ENCODE assay signal across 8 cellular contexts in genomic region chr10:12214763-12215218, GRCh38. TPM values are rescaled to one million over a fixed set of nuclear protein-coding genes. Genes with fewer than 3 reads are reported as not detected.
A peak's percentile ranks its signal among the peaks of the same experiment; 100 is the strongest.
DNase-seq lines count a peak whose midpoint lies in the region; ATAC-seq lines count a peak whose summit lies in the region.

No MANE protein-coding gene starts in this region.

- no peak overlapping the region for H3K9ac ChIP-seq in mucosa of rectum (ENCODE audit: low read depth in 1 of 2, low read length in 2 of 2)

- no peaks in the 10 kb centered on the region for H3K9me3 Mint-ChIP-seq in dendritic cell treated with granulocyte-macrophage colony-stimulating factor and Interleukin-4, amounts not matched to agents 40 ng/mL and 50 ng/mL, for 4 days

- H3K4me3 ChIP-seq in Jurkat, Clone E6-1 (ENCODE audit: low read length) = no peak overlapping the region
- H3K4me3 ChIP-seq in mucosa of rectum (ENCODE audit: low read length in 2 of 2) = peak overlapping the region; percentile 2 to 62

- H3K27ac ChIP-seq in mucosa of rectum (ENCODE audit: low read depth in 2 of 2, low read length in 2 of 2) = no peak overlapping the region

- no peaks in the 10 kb centered on the region for H3K27me3 Mint-ChIP-seq in T-helper 17 cell
- H3K27me3 Mint-ChIP-seq in dendritic cell treated with granulocyte-macrophage colony-stimulating factor and Interleukin-4, amounts not matched to agents 40 ng/mL and 50 ng/mL, for 4 days = no peaks in the 10 kb centered on the region

- H3K36me3 ChIP-seq in mucosa of rectum (ENCODE audit: control insufficient read depth in 2 of 2, insufficient read depth in 2 of 2, low read length in 2 of 2) = peaks cover 36 to 41% of the 10 kb centered on the region in 2 donors

- peaks cover 7% of the 10 kb centered on the region for H3K36me3 Mint-ChIP-seq in T-helper 17 cell (ENCODE audit: low read depth)
- H3K36me3 Mint-ChIP-seq in dendritic cell treated with granulocyte-macrophage colony-stimulating factor and Interleukin-4, amounts not matched to agents 40 ng/mL and 50 ng/mL, for 4 days (ENCODE audit: low read depth) = peaks cover 79% of the 10 kb centered on the region

- intact Hi-C loops in dendritic cell treated with granulocyte-macrophage colony-stimulating factor and Interleukin-4, amounts not matched to agents 40 ng/mL and 50 ng/mL, for 4 days (cut with micrococcal nuclease) = loop anchor here (5.0 kb wide), 1 partner anchor 498 kb away; no protein-coding TSS in a partner anchor

- DNase-seq in NCI-H2107 treated with DMSO at 0.1 percent for 48 hours (lab: John Stamatoyannopoulos, UW; ENCODE audit: unreplicated experiment) (peak; percentile 33), NCI-H2107 (lab: John Stamatoyannopoulos, UW) (no peak), T-helper 17 cell (peak in 1 of 3 donors; percentile 39), UCSD-AML1 (lab: John Stamatoyannopoulos, UW; ENCODE audit: unreplicated experiment) (no peak)
- DNase-seq in Jurkat, Clone E6-1 (ENCODE audit: low read depth, low spot score) = peak; percentile 54

- H3K4me3 Mint-ChIP-seq in T-helper 17 cell = peak overlapping the region; percentile 59
- peak overlapping the region; percentile 15 for H3K4me3 Mint-ChIP-seq in dendritic cell treated with granulocyte-macrophage colony-stimulating factor and Interleukin-4, amounts not matched to agents 40 ng/mL and 50 ng/mL, for 4 days

- peak; percentile 58 for ATAC-seq in T-helper 17 cell
- no peak for ATAC-seq in GM18867 (IDR thresholded peaks at IDR 0.05; ENCODE audit: unreplicated experiment)

- H3K9me3 ChIP-seq in T-helper 17 cell (ENCODE audit: control insufficient read depth, low read length, poor library complexity, severe bottlenecking) (no peaks in the 10 kb centered on the region), mucosa of rectum (ENCODE audit: control insufficient read depth in 2 of 2, low read length in 2 of 2) (no peaks in the 10 kb centered on the region)

- no peaks in the 10 kb centered on the region for H3K27me3 ChIP-seq in mucosa of rectum (ENCODE audit: control insufficient read depth in 2 of 2, insufficient read depth in 2 of 2, low read length in 2 of 2)

- H3K27ac Mint-ChIP-seq in T-helper 17 cell = peak overlapping the region; percentile 88
- H3K27ac Mint-ChIP-seq in dendritic cell treated with granulocyte-macrophage colony-stimulating factor and Interleukin-4, amounts not matched to agents 40 ng/mL and 50 ng/mL, for 4 days = peak overlapping the region; percentile 68

- peaks cover 19% of the 10 kb centered on the region for H3K4me1 Mint-ChIP-seq in T-helper 17 cell
- H3K4me1 Mint-ChIP-seq in dendritic cell treated with granulocyte-macrophage colony-stimulating factor and Interleukin-4, amounts not matched to agents 40 ng/mL and 50 ng/mL, for 4 days (ENCODE audit: low read depth) = peaks cover 29% of the 10 kb centered on the region

- peaks cover 9% of the 10 kb centered on the region in 2 donors for H3K4me1 ChIP-seq in mucosa of rectum (ENCODE audit: control insufficient read depth in 2 of 2, insufficient read depth in 2 of 2, low read length in 2 of 2)

RNA-seq across cellular contexts. Expression of gene CDC123, which starts 18.8 kb away (rescaled TPM):
- 339 TPM for polyA plus RNA-seq in Jurkat, Clone E6-1 (2012; ENCODE audit: insufficient read depth, insufficient read length)
- 10 to 100 TPM; 35.9 to 52.8 TPM for total RNA-seq in T-helper 17 cell

RNA-seq across cellular contexts. Expression of gene NUDT5, which starts 19.1 kb away (rescaled TPM):
- 231 TPM for polyA plus RNA-seq in Jurkat, Clone E6-1 (2012; ENCODE audit: insufficient read depth, insufficient read length)
- 10 to 100 TPM; 27.8 to 33.5 TPM for total RNA-seq in T-helper 17 cell

Comparison
In these comparisons a context has a peak if more than half of its experiments do, and no peak if none do; other contexts are left out.
1. DNase-seq: peak in NCI-H2107 treated with DMSO at 0.1 percent for 48 hours (single experiment) and Jurkat, Clone E6-1 (single experiment); none in NCI-H2107 (single experiment) and UCSD-AML1 (single experiment).